ENCODE assay signal across 19 cellular contexts in the genomic region with DNA sequence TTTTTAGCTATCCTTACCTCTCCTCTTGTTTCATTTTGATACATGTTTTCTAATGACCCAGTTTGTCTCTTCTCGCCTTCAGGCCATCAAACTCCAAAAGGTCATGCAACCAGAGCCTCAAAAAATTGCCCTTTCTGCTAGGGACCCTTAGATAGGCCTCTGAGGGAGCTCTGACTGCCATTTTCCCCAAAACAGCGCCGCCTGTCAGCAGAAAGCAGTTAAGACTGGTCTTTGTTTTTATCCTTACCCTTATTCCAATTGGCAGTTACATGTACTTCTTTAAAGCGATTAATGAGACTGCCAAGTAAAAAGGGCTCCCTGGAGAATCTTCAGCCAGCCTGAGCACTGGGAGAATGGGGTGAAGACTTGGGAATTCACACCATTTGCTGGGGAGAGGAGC. TPM values are rescaled to one million over a fixed set of nuclear protein-coding genes. Genes with fewer than 3 reads are reported as not detected.
"Had no signal": no experiment of that assay in that cellular context is flagged by ENCODE, and none has a peak within 500 bp of the region (broad histone marks: within the 10 kb centered on the region; RNA-seq: fewer than 3 reads in every experiment).

No MANE protein-coding gene starts in this region.

- H3K9me3 ChIP-seq: adrenal gland, thoracic aorta had no signal

- H3K27me3 ChIP-seq: adrenal gland had no signal

- H3K4me3 ChIP-seq: adrenal gland, thoracic aorta had no signal

- H3K27me3 Mint-ChIP-seq: activated CD4-positive, alpha-beta T cell treated with anti-CD3 and anti-CD28 coated beads, Interleukin-2, amount 10 ng/mL, durations not matched to agents 24 days and 14 days; activated naive CD4-positive, alpha-beta T cell treated with anti-CD3 and anti-CD28 coated beads, Interleukin-2, amount 10 ng/mL, durations not matched to agents 7 days and 5 days; stimulated activated naive CD8-positive, alpha-beta T cell treated with anti-CD3 and anti-CD28 coated beads, Interleukin-15, amount 100 ng/mL, for 72 hours had no signal

- H3K4me1 ChIP-seq: adrenal gland had no signal

- H3K4me3 Mint-ChIP-seq: activated CD4-positive, alpha-beta T cell treated with anti-CD3 and anti-CD28 coated beads, Interleukin-2, amount 10 ng/mL, durations not matched to agents 24 days and 14 days; activated naive CD4-positive, alpha-beta T cell treated with anti-CD3 and anti-CD28 coated beads, Interleukin-2, amount 10 ng/mL, durations not matched to agents 7 days and 5 days; mesothelial cell of epicardium; stimulated activated naive CD8-positive, alpha-beta T cell treated with anti-CD3 and anti-CD28 coated beads, Interleukin-15, amount 100 ng/mL, for 72 hours had no signal

- DNase-seq: activated CD4-positive, alpha-beta T cell treated with anti-CD3 and anti-CD28 coated beads, Interleukin-2, amount 10 ng/mL, durations not matched to agents 24 days and 14 days; activated naive CD4-positive, alpha-beta T cell treated with anti-CD3 and anti-CD28 coated beads, Interleukin-2, amount 10 ng/mL, durations not matched to agents 7 days and 5 days; adrenal gland; caudate nucleus; cortex of kidney; effector memory CD4-positive, alpha-beta T cell; retina; stimulated activated CD4-positive, alpha-beta T cell treated with anti-CD3 and anti-CD28 coated beads, Interleukin-4, amount 100 ng/mL, for 1 hour; stimulated activated CD8-positive, alpha-beta memory T cell treated with anti-CD3 and anti-CD28 coated beads, Interleukin-4, amount 100 ng/mL, for 48 hours; stimulated activated naive CD8-positive, alpha-beta T cell treated with anti-CD3 and anti-CD28 coated beads, Interleukin-15, amount 100 ng/mL, for 72 hours; T1000 had no signal

- H3K36me3 Mint-ChIP-seq: activated naive CD4-positive, alpha-beta T cell treated with anti-CD3 and anti-CD28 coated beads, Interleukin-2, amount 10 ng/mL, durations not matched to agents 7 days and 5 days had no signal

- H3K4me1 Mint-ChIP-seq: activated CD4-positive, alpha-beta T cell treated with anti-CD3 and anti-CD28 coated beads, Interleukin-2, amount 10 ng/mL, durations not matched to agents 24 days and 14 days; activated naive CD4-positive, alpha-beta T cell treated with anti-CD3 and anti-CD28 coated beads, Interleukin-2, amount 10 ng/mL, durations not matched to agents 7 days and 5 days; mesothelial cell of epicardium; stimulated activated naive CD8-positive, alpha-beta T cell treated with anti-CD3 and anti-CD28 coated beads, Interleukin-15, amount 100 ng/mL, for 72 hours had no signal

- H3K27ac Mint-ChIP-seq: activated CD4-positive, alpha-beta T cell treated with anti-CD3 and anti-CD28 coated beads, Interleukin-2, amount 10 ng/mL, durations not matched to agents 24 days and 14 days; activated naive CD4-positive, alpha-beta T cell treated with anti-CD3 and anti-CD28 coated beads, Interleukin-2, amount 10 ng/mL, durations not matched to agents 7 days and 5 days; activated T-helper 2 cell treated with anti-CD3 and anti-CD28 coated beads, Interferon-gamma antibody, Interleukin-2, Interleukin-4, amounts not matched to agents 10 μg/mL and 5 μg/mL and 100 μg/mL, durations not matched to agents 14 hours and 24 hours and 36 hours; mesothelial cell of epicardium; stimulated activated naive CD8-positive, alpha-beta T cell treated with anti-CD3 and anti-CD28 coated beads, Interleukin-15, amount 100 ng/mL, for 72 hours had no signal

- H3K36me3 ChIP-seq: adrenal gland, thoracic aorta had no signal

- H3K27ac ChIP-seq: adrenal gland, epithelial cell of prostate, thoracic aorta had no signal

- ATAC-seq: stimulated activated naive CD8-positive, alpha-beta T cell treated with anti-CD3 and anti-CD28 coated beads, Interleukin-15, amount 100 ng/mL, for 72 hours had no signal

RNA-seq across cellular contexts. Expression of gene RIT2, which starts 55.1 kb away (rescaled TPM):
- total RNA-seq: activated CD4-positive, alpha-beta T cell treated with anti-CD3 and anti-CD28 coated beads, Interleukin-2, amount 10 ng/mL, durations not matched to agents 24 days and 14 days; activated T-helper 2 cell treated with anti-CD3 and anti-CD28 coated beads, Interferon-gamma antibody, Interleukin-2, Interleukin-4, amounts not matched to agents 10 μg/mL and 5 μg/mL and 100 μg/mL, durations not matched to agents 14 hours and 24 hours and 36 hours; kidney epithelial cell; lower leg skin; mesothelial cell of epicardium; myocyte; thoracic aorta; ureter had no signal
